In the genomic region with DNA sequence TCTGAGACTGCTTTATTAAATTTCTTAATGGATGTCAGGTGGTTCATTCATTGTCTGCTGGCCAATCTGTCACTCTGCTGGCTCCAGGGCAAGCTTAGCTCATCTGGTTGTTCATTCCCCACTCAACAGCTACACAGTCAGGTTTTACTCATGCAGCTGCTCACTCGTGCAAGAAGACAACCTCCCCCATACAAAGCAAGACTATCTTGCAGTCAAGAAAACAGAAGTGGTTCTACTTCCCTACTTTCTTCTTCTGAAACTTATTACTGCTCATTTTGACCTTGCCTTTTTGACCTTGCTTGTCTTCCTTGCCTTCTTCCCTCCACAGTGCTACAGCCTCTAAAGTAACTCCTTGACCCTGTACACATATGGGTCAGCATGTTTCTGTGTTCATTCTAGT, we compare ENCODE assay signal across 9 cellular contexts.
DNase-seq lines count a peak whose midpoint lies in the region; ATAC-seq and TF ChIP-seq lines count a peak whose summit lies in the region.
"Had no signal": no experiment of that assay in that cellular context is flagged by ENCODE, and none has a peak within 500 bp of the region (broad histone marks: within the 10 kb centered on the region; RNA-seq: fewer than 3 reads in every experiment).

No MANE protein-coding gene starts in this region.

- H3K4me2 ChIP-seq in MM.1S (ENCODE audit: low read depth, low read length) = no peak overlapping the region

- intact Hi-C loops in esophagus squamous epithelium (cut with DNase I) = no loop called here

- H4K20me1 ChIP-seq in MM.1S (ENCODE audit: insufficient read depth, low read length) = no peaks in the 10 kb centered on the region

- WGBS in esophagus squamous epithelium, 2 donors = 45 to 72% methylated on average over 1 of the region's 1 CpG

- H3K27me3 ChIP-seq in MM.1S (replicated peaks; ENCODE audit: insufficient read depth, low read length) (no peaks in the 10 kb centered on the region), esophagus squamous epithelium (no peaks in the 10 kb centered on the region)

- TF ChIP-seq CTCF in MM.1S (IDR thresholded peaks at IDR 0.05; ENCODE audit: low read length) (no peak), esophagus squamous epithelium (IDR thresholded peaks at IDR 0.05) (no peak)

- peak; percentile 94 for DNase-seq in MV-4-11 (lab: John Stamatoyannopoulos, UW)
- DNase-seq in kidney tubule cell (ENCODE audit: low spot score) = peak; percentile 90
- no peak for DNase-seq in MM.1S
- no peak for DNase-seq in esophagus squamous epithelium (lab: John Stamatoyannopoulos, UW)
- DNase-seq in activated CD4-positive, CD25-positive, alpha-beta regulatory T cell (lab: John Stamatoyannopoulos, UW) = no peak
- no peak for DNase-seq in caudate nucleus (lab: John Stamatoyannopoulos, UW)
- DNase-seq: anterior cingulate cortex had no signal

- H3K27ac ChIP-seq in MM.1S (ENCODE audit: low read length) = no peak overlapping the region
- no peak overlapping the region for H3K27ac ChIP-seq in esophagus squamous epithelium
- H3K27ac ChIP-seq in caudate nucleus (ENCODE audit: low read depth, low read length) = no peak overlapping the region

- ATAC-seq in GM18505 (IDR thresholded peaks at IDR 0.05; ENCODE audit: unreplicated experiment) (peak; percentile 91), HG02588 (IDR thresholded peaks at IDR 0.05; ENCODE audit: unreplicated experiment) (peak; percentile 89)

- H3K36me3 ChIP-seq in MM.1S (replicated peaks; ENCODE audit: insufficient read depth, low read length) (no peaks in the 10 kb centered on the region), esophagus squamous epithelium (peaks cover 0 to 56% (median 0%) of the 10 kb centered on the region in 3 donors)

- H3F3A ChIP-seq in MM.1S (ENCODE audit: insufficient read depth, low read length) = no peaks in the 10 kb centered on the region

- no peaks in the 10 kb centered on the region for H3K79me2 ChIP-seq in MM.1S (ENCODE audit: low read length)

- TF ChIP-seq POLR2A in GM18505 (IDR thresholded peaks at IDR 0.05; ENCODE audit: borderline replicate concordance, extremely low read depth, insufficient read depth, insufficient read length) (no peak), esophagus squamous epithelium (IDR thresholded peaks at IDR 0.05) (no peak)

- 0 out of 2 replicates have a peak, but pooled peaks cover 5% of the 10 kb centered on the region for H3K4me1 ChIP-seq in MM.1S (ENCODE audit: low read length)
- H3K4me1 ChIP-seq in esophagus squamous epithelium = no peaks in the 10 kb centered on the region

- no peak overlapping the region for H2AFZ ChIP-seq in MM.1S (ENCODE audit: low read length)

- H3K9ac ChIP-seq in MM.1S (ENCODE audit: low read length) = no peak overlapping the region

- no peak overlapping the region for H3K4me3 ChIP-seq in MM.1S (ENCODE audit: low read length)
- H3K4me3 ChIP-seq in esophagus squamous epithelium = no peak overlapping the region

- H3K9me3 ChIP-seq in MM.1S (replicated peaks; ENCODE audit: insufficient read depth, low read length) (no peaks in the 10 kb centered on the region), esophagus squamous epithelium (no peaks in the 10 kb centered on the region)

- H3K9me2 ChIP-seq in MM.1S (replicated peaks; ENCODE audit: insufficient read depth, low read length) = no peaks in the 10 kb centered on the region

Comparison
In these comparisons a context has a peak if more than half of its experiments do, and no peak if none do; other contexts are left out.
1. DNase-seq: peak in MV-4-11 (single experiment) and kidney tubule cell (single experiment); none in MM.1S (single experiment), esophagus squamous epithelium (single experiment), activated CD4-positive, CD25-positive, alpha-beta regulatory T cell (0 of 4) and caudate nucleus (0 of 61).